Comparison of ENCODE assay signal across 8 cellular contexts in the genomic region with DNA sequence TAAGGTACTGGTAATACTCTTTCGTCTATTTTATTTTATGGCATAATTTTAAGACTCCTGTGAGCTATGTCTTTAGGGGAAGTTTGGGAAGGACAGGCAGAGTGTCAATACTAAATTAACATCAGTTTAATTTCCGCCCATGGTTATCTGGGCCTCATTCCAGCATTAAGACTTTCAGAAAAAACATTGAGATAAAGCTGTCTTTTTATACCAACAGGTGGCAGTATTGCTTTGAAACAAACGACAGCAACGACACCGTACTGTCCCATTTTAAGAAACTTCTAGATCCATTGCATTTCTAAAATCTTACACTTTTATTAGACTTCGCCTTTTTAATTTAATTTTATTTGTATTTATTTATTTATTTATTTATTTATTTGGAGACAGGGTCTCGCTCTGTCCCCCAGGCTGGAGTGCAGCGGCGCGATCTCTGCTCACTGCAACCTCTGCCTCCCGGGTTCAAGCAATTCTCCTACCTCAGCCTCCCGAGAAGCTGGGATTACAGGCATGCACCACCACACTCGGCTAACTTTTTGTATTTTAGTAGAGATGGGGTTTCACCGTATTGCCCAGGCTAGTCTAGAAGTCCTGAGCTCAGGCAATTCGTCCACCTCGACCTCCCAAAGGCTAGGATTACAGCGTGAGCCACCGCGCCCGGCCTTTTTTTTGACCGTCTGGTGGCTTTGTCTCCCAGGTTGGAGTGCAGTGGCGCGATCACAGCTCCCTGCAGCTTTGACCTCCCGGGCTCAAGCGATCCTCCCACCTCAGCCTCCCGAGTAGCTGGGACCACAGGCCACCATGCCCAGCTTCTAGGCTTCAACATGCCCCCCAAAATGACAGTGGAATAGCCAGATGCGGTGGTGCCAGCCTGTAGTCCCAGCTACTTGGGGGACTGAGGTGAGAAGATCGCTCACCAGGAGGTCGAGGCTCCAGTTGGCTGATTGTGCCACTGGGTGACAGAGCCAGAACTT.
A peak's percentile ranks its signal among the peaks of the same experiment; 100 is the strongest.
DNase-seq lines count a peak whose midpoint lies in the region; ATAC-seq and TF ChIP-seq lines count a peak whose summit lies in the region.

No MANE protein-coding gene starts in this region.

- no peak overlapping the region for H3K4me3 Mint-ChIP-seq in activated CD4-positive, alpha-beta T cell treated with anti-CD3 and anti-CD28 coated beads, Interleukin-2, amount 10 ng/mL, durations not matched to agents 7 days and 5 days
- H3K4me3 Mint-ChIP-seq in central memory CD8-positive, alpha-beta T cell: no peak overlapping the region

- H3K9me3 Mint-ChIP-seq in activated CD4-positive, alpha-beta T cell treated with anti-CD3 and anti-CD28 coated beads, Interleukin-2, amount 10 ng/mL, durations not matched to agents 7 days and 5 days: peaks cover 1% of the 10 kb centered on the region
- no peaks in the 10 kb centered on the region for H3K9me3 Mint-ChIP-seq in central memory CD8-positive, alpha-beta T cell

- peaks cover 16 to 20% (median 17%) of the 10 kb centered on the region in 4 donors for H3K4me1 ChIP-seq in upper lobe of left lung

- H3K4me1 Mint-ChIP-seq in activated CD4-positive, alpha-beta T cell treated with anti-CD3 and anti-CD28 coated beads, Interleukin-2, amount 10 ng/mL, durations not matched to agents 7 days and 5 days: peaks cover 29% of the 10 kb centered on the region
- H3K4me1 Mint-ChIP-seq in central memory CD8-positive, alpha-beta T cell: peaks cover 5% of the 10 kb centered on the region

- peaks cover 5% of the 10 kb centered on the region for H3K36me3 Mint-ChIP-seq in activated CD4-positive, alpha-beta T cell treated with anti-CD3 and anti-CD28 coated beads, Interleukin-2, amount 10 ng/mL, durations not matched to agents 7 days and 5 days (ENCODE audit: low read depth)
- H3K36me3 Mint-ChIP-seq in central memory CD8-positive, alpha-beta T cell (ENCODE audit: insufficient read depth): no peaks in the 10 kb centered on the region

- no peak for TF ChIP-seq EP300 in upper lobe of left lung (IDR thresholded peaks at IDR 0.05)

- POLR2A ChIA-PET in activated CD4-positive, alpha-beta T cell treated with anti-CD3 and anti-CD28 coated beads, Interleukin-2, amount 10 ng/mL, durations not matched to agents 7 days and 5 days (lab: Charles Lee): interaction anchor here (0.6 to 1.0 kb wide), 2 partner anchors 78 to 237 kb away, joined by 4 to 5 read pairs; no protein-coding TSS in a partner anchor

- H3K27ac Mint-ChIP-seq in activated CD4-positive, alpha-beta T cell treated with anti-CD3 and anti-CD28 coated beads, Interleukin-2, amount 10 ng/mL, durations not matched to agents 7 days and 5 days: peak overlapping the region; percentile 27
- no peak overlapping the region for H3K27ac Mint-ChIP-seq in central memory CD8-positive, alpha-beta T cell (ENCODE audit: low read depth)

- H3K4me3 ChIP-seq in upper lobe of left lung: peak overlapping the region in 2 of 4 donors; percentile 11 to 17

- H3K27me3 ChIP-seq in upper lobe of left lung: no peaks in the 10 kb centered on the region

- H3K9me3 ChIP-seq in upper lobe of left lung: peaks cover 0 to 4% (median 2%) of the 10 kb centered on the region in 4 donors

- peak; percentile 40 to 68 (median 60) for TF ChIP-seq CTCF in upper lobe of left lung (IDR thresholded peaks at IDR 0.05)

- H3K27ac ChIP-seq in upper lobe of left lung: no peak overlapping the region

- 73 to 77% methylated on average over 29 of the region's 29 CpGs for WGBS in upper lobe of left lung, 2 donors

- no peak for TF ChIP-seq POLR2A in upper lobe of left lung (IDR thresholded peaks at IDR 0.05)

- CTCF ChIA-PET in activated CD4-positive, alpha-beta T cell treated with anti-CD3 and anti-CD28 coated beads, Interleukin-2, amount 10 ng/mL, durations not matched to agents 7 days and 5 days (lab: Charles Lee): interaction anchor here (0.7 to 2.2 kb wide), 13 partner anchors 8 to 1111 kb away, joined by 3 to 7 read pairs (median 3); partner anchors contain the start of gene C1GALT1

- H3K36me3 ChIP-seq in upper lobe of left lung: no peaks in the 10 kb centered on the region

- peaks cover 3% of the 10 kb centered on the region for H3K27me3 Mint-ChIP-seq in activated CD4-positive, alpha-beta T cell treated with anti-CD3 and anti-CD28 coated beads, Interleukin-2, amount 10 ng/mL, durations not matched to agents 7 days and 5 days
- no peaks in the 10 kb centered on the region for H3K27me3 Mint-ChIP-seq in central memory CD8-positive, alpha-beta T cell

- peak; percentile 64 for ATAC-seq in central memory CD8-positive, alpha-beta T cell (replicated peaks; ENCODE audit: extremely low read depth, poor library complexity, severe bottlenecking)
- ATAC-seq in left lobe of liver (peak; percentile 93), upper lobe of left lung (ENCODE audit: low FRiP score in 2 of 2) (peak; percentile 70 to 84), HG03432 (IDR thresholded peaks at IDR 0.05; ENCODE audit: unreplicated experiment) (no peak)

- peak; percentile 23 for DNase-seq in activated CD4-positive, alpha-beta T cell treated with anti-CD3 and anti-CD28 coated beads, Interleukin-2, amount 10 ng/mL, durations not matched to agents 7 days and 5 days
- DNase-seq in activated CD4-positive, alpha-beta T cell treated with anti-CD3 and anti-CD28 coated beads for 1 hour: no peak
- DNase-seq in HT-29 (ENCODE audit: low spot score) (peak; percentile 78), NOMO-1 treated with DMSO at 0.1 percent for 48 hours (lab: John Stamatoyannopoulos, UW; ENCODE audit: unreplicated experiment) (peak; percentile 73), left lobe of liver (ENCODE audit: low spot score) (no peak), upper lobe of left lung (peak in 1 of 2 donors; percentile 45)
- DNase-seq in central memory CD8-positive, alpha-beta T cell (ENCODE audit: low spot score in 2 of 2): no peak

Comparison
In these comparisons a context has a peak if more than half of its experiments do, and no peak if none do; other contexts are left out.
1. DNase-seq: peak in activated CD4-positive, alpha-beta T cell treated with anti-CD3 and anti-CD28 coated beads, Interleukin-2, amount 10 ng/mL, durations not matched to agents 7 days and 5 days (single experiment), HT-29 (single experiment) and NOMO-1 treated with DMSO at 0.1 percent for 48 hours (single experiment); none in activated CD4-positive, alpha-beta T cell treated with anti-CD3 and anti-CD28 coated beads for 1 hour (single experiment), central memory CD8-positive, alpha-beta T cell (0 of 2) and left lobe of liver (single experiment).